Comparison of ENCODE assay signal across 1 cellular context in genomic region chr17:68734202-68734825, GRCh38.
TF ChIP-seq lines count a peak whose summit lies in the region.

No MANE protein-coding gene starts in this region.

TF ChIP-seq in neural cell, 6 proteins besides CTCF, POLR2A, EP300 and RAD21 (continued from another document):
- TF ChIP-seq REST (IDR thresholded peaks at IDR 0.05; ENCODE audit: borderline replicate concordance) (no peak), EZH2 (IDR thresholded peaks at IDR 0.05; ENCODE audit: borderline replicate concordance, insufficient read depth, low read length, poor library complexity, severe bottlenecking) (no peak), MXI1 (conservative IDR thresholded peaks at IDR 0.05; ENCODE audit: poor library complexity, severe bottlenecking) (no peak), POLR2AphosphoS5 (IDR thresholded peaks at IDR 0.05) (no peak), SMC3 (conservative IDR thresholded peaks at IDR 0.05; ENCODE audit: poor library complexity) (no peak)
